ENCODE assay signal across 5 cellular contexts in genomic region chr4:189985844-189986243, GRCh38. TPM values are rescaled to one million over a fixed set of nuclear protein-coding genes. Genes with fewer than 3 reads are reported as not detected.
"Had no signal": no experiment of that assay in that cellular context is flagged by ENCODE, and none has a peak within 500 bp of the region (broad histone marks: within the 10 kb centered on the region; RNA-seq: fewer than 3 reads in every experiment).

No MANE protein-coding gene starts in this region.

RNA-seq across cellular contexts. Expression of gene FRG2, which starts 41.2 kb away (rescaled TPM):
- total RNA-seq: GM23338, H1, H9, HT-29, IMR-90 had no signal
